In the genomic region with DNA sequence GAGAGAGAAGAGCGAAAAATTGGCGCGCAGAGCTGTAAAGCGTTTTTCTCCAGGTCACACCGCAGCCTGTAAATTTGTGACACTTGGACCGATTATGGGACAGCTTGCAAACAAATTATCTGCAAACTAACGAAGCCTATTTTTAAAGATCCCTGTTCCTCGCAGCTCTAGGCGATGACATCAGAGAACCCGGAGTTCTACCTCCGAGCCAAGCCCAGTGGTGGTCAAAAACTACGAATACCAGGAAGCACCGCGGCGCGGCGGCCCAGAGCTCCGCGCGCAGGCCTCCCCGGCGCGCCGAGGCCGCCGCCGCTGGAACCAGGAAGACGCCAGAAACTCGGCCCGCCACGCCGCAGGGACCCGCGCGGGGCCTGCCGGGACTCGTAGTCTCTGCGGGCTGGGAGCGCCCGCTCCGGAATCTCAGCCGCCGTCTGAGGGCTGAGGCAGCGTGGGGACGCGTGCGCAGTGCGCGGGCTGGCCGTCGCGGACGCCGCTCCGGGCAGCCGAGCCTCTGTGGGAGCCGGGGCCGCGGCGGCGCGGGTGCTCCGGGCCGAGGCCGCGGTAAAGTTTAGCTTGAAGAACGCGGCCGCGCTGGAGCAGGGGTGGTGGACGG, we compare ENCODE assay signal across 8 cellular contexts. TPM values are rescaled to one million over a fixed set of nuclear protein-coding genes. Genes with fewer than 3 reads are reported as not detected.
A peak's percentile ranks its signal among the peaks of the same experiment; 100 is the strongest.
DNase-seq lines count a peak whose midpoint lies in the region; TF ChIP-seq lines count a peak whose summit lies in the region.

PLEKHA1 (plus strand) TSS at position 463 of the 613 bp plus-strand sequence. CDS start 18,493 bp downstream, outside the sequence.

- H3K4me3 Mint-ChIP-seq in activated naive CD4-positive, alpha-beta T cell treated with anti-CD3 and anti-CD28 coated beads, Interleukin-2, amount 50 U/mL, for 24 hours, result peak within 1 kb of the TSS; percentile 95

- H2BK5ac ChIP-seq in neuronal stem cell (ENCODE audit: low read length), result no peak within 1 kb of the TSS

- no peak within 1 kb of the TSS for H3K4ac ChIP-seq in neuronal stem cell (ENCODE audit: low read length)

- peaks cover 11% of the 10 kb centered on the region; the same call in 1 of the 2 replicates for H3F3A ChIP-seq in MM.1S (ENCODE audit: insufficient read depth, low read length)

- H4K8ac ChIP-seq in neuronal stem cell (ENCODE audit: low read depth, low read length), result no peak within 1 kb of the TSS

- H3K4me2 ChIP-seq in MM.1S (ENCODE audit: low read depth, low read length), result peak within 1 kb of the TSS; percentile 55
- peak within 1 kb of the TSS; percentile 92 for H3K4me2 ChIP-seq in neuronal stem cell (ENCODE audit: insufficient read depth, low read length, poor library complexity, severe bottlenecking)

- peak within 1 kb of the TSS; percentile 96 for H3K18ac ChIP-seq in neuronal stem cell (ENCODE audit: low read length)

- H3K79me2 ChIP-seq in MM.1S (ENCODE audit: low read length), result no peaks in the 10 kb centered on the region

- no peaks in the 10 kb centered on the region for H4K20me1 ChIP-seq in MM.1S (ENCODE audit: insufficient read depth, low read length)

- H3K36me3 ChIP-seq in HAP-1 (replicated peaks), result no peaks in the 10 kb centered on the region; the same call in 1 of the 2 replicates
- no peaks in the 10 kb centered on the region for H3K36me3 ChIP-seq in MM.1S (replicated peaks; ENCODE audit: insufficient read depth, low read length)
- no peaks in the 10 kb centered on the region for H3K36me3 ChIP-seq in SK-N-MC (ENCODE audit: insufficient read depth, low read length)
- no peaks in the 10 kb centered on the region for H3K36me3 ChIP-seq in neuronal stem cell (replicated peaks in 1 of 2; ENCODE audit: control insufficient read depth in 2 of 2, insufficient read depth in 2 of 2, low read length in 2 of 2)

- no peaks in the 10 kb centered on the region for H3K27me3 Mint-ChIP-seq in activated naive CD4-positive, alpha-beta T cell treated with anti-CD3 and anti-CD28 coated beads, Interleukin-2, amount 50 U/mL, for 24 hours

- H3K9me3 Mint-ChIP-seq in activated naive CD4-positive, alpha-beta T cell treated with anti-CD3 and anti-CD28 coated beads, Interleukin-2, amount 50 U/mL, for 24 hours, result no peaks in the 10 kb centered on the region

- H4K91ac ChIP-seq in neuronal stem cell (ENCODE audit: low read depth, low read length, poor library complexity), result no peak within 1 kb of the TSS

- H2BK15ac ChIP-seq in neuronal stem cell (ENCODE audit: low read length), result peak within 1 kb of the TSS; percentile 74

- no peak within 1 kb of the TSS for H2AFZ ChIP-seq in MM.1S (ENCODE audit: low read length)
- H2AFZ ChIP-seq in neuronal stem cell (ENCODE audit: low read length), result peak within 1 kb of the TSS; percentile 96

- peaks cover 52% of the 10 kb centered on the region for H3K4me1 Mint-ChIP-seq in activated naive CD4-positive, alpha-beta T cell treated with anti-CD3 and anti-CD28 coated beads, Interleukin-2, amount 50 U/mL, for 24 hours

- H3K79me1 ChIP-seq in neuronal stem cell (ENCODE audit: low read depth, low read length), result no peaks in the 10 kb centered on the region

- DNase-seq in EH (ENCODE audit: low read depth) (peak; percentile 95), HAP-1 (ENCODE audit: low spot score in 2 of 2) (peak; percentile 81 to 92), MM.1S (peak; percentile 78), SK-N-MC (ENCODE audit: low read depth, low spot score) (peak; percentile 18), germinal center (ENCODE audit: low spot score) (peak; percentile 90), neuronal stem cell (ENCODE audit: low spot score) (peak; percentile 91), stromal cell of bone marrow (ENCODE audit: low read depth) (peak; percentile 94)

- no peaks in the 10 kb centered on the region for H3K9me2 ChIP-seq in MM.1S (replicated peaks; ENCODE audit: insufficient read depth, low read length)

- WGBS in neuronal stem cell (ENCODE audit: extremely low coverage in 2 of 2, insufficient read length in 2 of 2, insufficient replicate concordance in 1 of 2), 2 donors, result no CpG with 5 or more reads among the region's 71 CpGs

- H2BK120ac ChIP-seq in neuronal stem cell (ENCODE audit: low read depth, low read length), result peak within 1 kb of the TSS; percentile 77

- no peaks in the 10 kb centered on the region for H3K36me3 Mint-ChIP-seq in activated naive CD4-positive, alpha-beta T cell treated with anti-CD3 and anti-CD28 coated beads, Interleukin-2, amount 50 U/mL, for 24 hours

- no peak within 1 kb of the TSS for H3K14ac ChIP-seq in neuronal stem cell (ENCODE audit: low read length)

- H2BK12ac ChIP-seq in neuronal stem cell (ENCODE audit: low read length), result no peak within 1 kb of the TSS

- peaks cover 5% of the 10 kb centered on the region for H3K4me1 ChIP-seq in HAP-1
- H3K4me1 ChIP-seq in MM.1S (ENCODE audit: low read length), result no peaks in the 10 kb centered on the region
- peaks cover 0 to 13% of the 10 kb centered on the region in 2 donors for H3K4me1 ChIP-seq in neuronal stem cell (ENCODE audit: control insufficient read depth in 2 of 2, insufficient read depth in 1 of 2, low read depth in 1 of 2, low read length in 2 of 2)

- peak within 1 kb of the TSS; percentile 63 for H3K4me3 ChIP-seq in HAP-1
- peak within 1 kb of the TSS; percentile 25 for H3K4me3 ChIP-seq in MM.1S (ENCODE audit: low read length)
- H3K4me3 ChIP-seq in SK-N-MC, result peak within 1 kb of the TSS; percentile 78
- H3K4me3 ChIP-seq in neuronal stem cell (ENCODE audit: low read length in 2 of 2), result peak within 1 kb of the TSS; percentile 76 to 93

- no peak within 1 kb of the TSS for H3K9ac ChIP-seq in MM.1S (ENCODE audit: low read length)
- peak within 1 kb of the TSS; percentile 53 for H3K9ac ChIP-seq in SK-N-MC (ENCODE audit: insufficient read length)
- peak within 1 kb of the TSS; percentile 94 for H3K9ac ChIP-seq in neuronal stem cell (ENCODE audit: low read depth, low read length, poor library complexity)

- H3K27ac ChIP-seq in MM.1S (ENCODE audit: low read length) (peak within 1 kb of the TSS; percentile 16; the same call in 1 of the 2 replicates), SK-N-MC (no peak within 1 kb of the TSS), neuronal stem cell (replicated peaks; ENCODE audit: low read length) (peak within 1 kb of the TSS; percentile 51)

- no peaks in the 10 kb centered on the region for H3K27me3 ChIP-seq in HAP-1 (ENCODE audit: low read depth)
- peaks cover 84% of the 10 kb centered on the region for H3K27me3 ChIP-seq in MM.1S (replicated peaks; ENCODE audit: insufficient read depth, low read length)
- no peaks in the 10 kb centered on the region for H3K27me3 ChIP-seq in neuronal stem cell (ENCODE audit: control insufficient read depth in 3 of 3, insufficient read depth in 3 of 3, low read depth in 1 of 3, low read length in 3 of 3)

- peak within 1 kb of the TSS; percentile 99 for H3K27ac Mint-ChIP-seq in activated naive CD4-positive, alpha-beta T cell treated with anti-CD3 and anti-CD28 coated beads, Interleukin-2, amount 50 U/mL, for 24 hours

- H3K9me3 ChIP-seq in HAP-1, result no peaks in the 10 kb centered on the region
- no peaks in the 10 kb centered on the region for H3K9me3 ChIP-seq in MM.1S (replicated peaks; ENCODE audit: insufficient read depth, low read length)
- no peaks in the 10 kb centered on the region for H3K9me3 ChIP-seq in SK-N-MC (ENCODE audit: low read depth, low read length)
- H3K9me3 ChIP-seq in neuronal stem cell (replicated peaks in 1 of 2; ENCODE audit: control insufficient read depth in 2 of 2, insufficient read depth in 1 of 2, low read depth in 1 of 2, low read length in 2 of 2), result peaks cover 0 to under 1% of the 10 kb centered on the region in 2 donors

- H3K23ac ChIP-seq in neuronal stem cell (ENCODE audit: low read depth, low read length, poor library complexity), result peak within 1 kb of the TSS; percentile 83

- no peak within 1 kb of the TSS for H2AK5ac ChIP-seq in neuronal stem cell (ENCODE audit: low read depth, low read length)

- in situ Hi-C loops in HAP-1 (cut with MboI; ENCODE audit: low sequenced_read_pairs), result no loop called here

- TF ChIP-seq CTCF in MM.1S (IDR thresholded peaks at IDR 0.05; ENCODE audit: low read length), result no peak

RNA-seq across cellular contexts. Expression of gene PLEKHA1, which starts in this region (rescaled TPM):
- 35.0 TPM for polyA plus RNA-seq in neuronal stem cell (2013, experiment 1 of 2)
- 35.1 TPM for polyA plus RNA-seq in neuronal stem cell (2013, experiment 2 of 2)

Comparison
In these comparisons a context has a peak if more than half of its experiments do, and no peak if none do; other contexts are left out.
1. DNase-seq: peak in every context shown above with its lines; median percentile 95 in EH; 94 in stromal cell of bone marrow; 91 in neuronal stem cell; 90 in germinal center; 86 in HAP-1; 78 in MM.1S; 18 in SK-N-MC.
2. H3K4me3 ChIP-seq: peak in every context shown above with its lines; median percentile 84 in neuronal stem cell; 78 in SK-N-MC; 63 in HAP-1; 25 in MM.1S.